Comparison of ENCODE assay signal across 14 cellular contexts in genomic region chr4:4388836-4389575, GRCh38.
"Had no signal": no experiment of that assay in that cellular context is flagged by ENCODE, and none has a peak within 500 bp of the region (broad histone marks: within the 10 kb centered on the region; RNA-seq: fewer than 3 reads in every experiment).

No MANE protein-coding gene starts in this region.

- H3K9me3 ChIP-seq: stomach, thyroid gland, vagina had no signal

- H3K36me3 Mint-ChIP-seq: activated CD8-positive, alpha-beta memory T cell treated with anti-CD3 and anti-CD28 coated beads, Interleukin-2, amount 10 ng/mL, durations not matched to agents 7 days and 5 days; natural killer cell had no signal

- ATAC-seq: activated CD8-positive, alpha-beta memory T cell treated with anti-CD3 and anti-CD28 coated beads, Interleukin-2, amount 10 ng/mL, durations not matched to agents 7 days and 5 days; natural killer cell had no signal

- H3K4me3 ChIP-seq: lung, thyroid gland had no signal

- H3K27ac ChIP-seq: stomach, thyroid gland, vagina had no signal

- H3K27me3 ChIP-seq: vagina had no signal

- H3K27ac Mint-ChIP-seq: activated CD8-positive, alpha-beta memory T cell treated with anti-CD3 and anti-CD28 coated beads, Interleukin-2, amount 10 ng/mL, durations not matched to agents 7 days and 5 days; activated naive CD8-positive, alpha-beta T cell treated with anti-CD3 and anti-CD28 coated beads for 36 hours; activated T-cell treated with anti-CD3 and anti-CD28 coated beads, Interleukin-2, amount 50 U/mL, for 24 hours; natural killer cell had no signal

- DNase-seq: activated CD4-positive, alpha-beta T cell treated with anti-CD3 and anti-CD28 coated beads, Interleukin-2, amount 50 U/mL, for 4 hours; activated CD4-positive, CD25-positive, alpha-beta regulatory T cell treated with anti-CD3 and anti-CD28 coated beads, Interleukin-2, amount 50 U/mL, for 72 hours; activated CD8-positive, alpha-beta memory T cell treated with anti-CD3 and anti-CD28 coated beads, Interleukin-2, amount 10 ng/mL, durations not matched to agents 7 days and 5 days; activated effector memory CD4-positive, alpha-beta T cell treated with anti-CD3 and anti-CD28 coated beads, Interleukin-2, amount 50 U/mL, for 16 hours; activated naive CD8-positive, alpha-beta T cell treated with anti-CD3 and anti-CD28 coated beads for 36 hours; activated T-cell treated with anti-CD3 and anti-CD28 coated beads, Interleukin-2, amount 50 U/mL, for 24 hours; hippocampal formation; natural killer cell; stimulated activated CD4-positive, alpha-beta T cell treated with anti-CD3 and anti-CD28 coated beads, Interleukin-4, amount 100 ng/mL, for 1 hour; stomach; T-helper 9 cell; thyroid gland had no signal

- H3K9me3 Mint-ChIP-seq: activated naive CD8-positive, alpha-beta T cell treated with anti-CD3 and anti-CD28 coated beads for 36 hours; activated T-cell treated with anti-CD3 and anti-CD28 coated beads, Interleukin-2, amount 50 U/mL, for 24 hours; natural killer cell had no signal

- H3K36me3 ChIP-seq: stomach, thyroid gland, vagina had no signal
